8 cellular contexts compared by ENCODE assay signal in genomic region chr16:85552980-85553435, GRCh38.
DNase-seq lines count a peak whose midpoint lies in the region; ATAC-seq and TF ChIP-seq lines count a peak whose summit lies in the region.

No MANE protein-coding gene starts in this region.

- DNase-seq in activated T-cell treated with anti-CD3 and anti-CD28 coated beads, Interleukin-2, amount 50 U/mL, for 24 hours: no peak
- DNase-seq in activated T-cell treated with anti-CD3 and anti-CD28 coated beads, Interleukin-2, amount 50 U/mL, for 1 hour: no peak
- DNase-seq in WTC11 (ENCODE audit: low spot score): no peak
- no peak for DNase-seq in testis
- DNase-seq in substantia nigra (lab: John Stamatoyannopoulos, UW): no peak
- DNase-seq in NK-92 (lab: John Stamatoyannopoulos, UW; ENCODE audit: unreplicated experiment): no peak

- H3K27me3 Mint-ChIP-seq in activated T-cell treated with anti-CD3 and anti-CD28 coated beads, Interleukin-2, amount 50 U/mL, for 24 hours: no peaks in the 10 kb centered on the region
- H3K27me3 Mint-ChIP-seq in WTC11 (ENCODE audit: low read depth): peaks cover 8% of the 10 kb centered on the region

- peaks cover 14% of the 10 kb centered on the region for H3K36me3 Mint-ChIP-seq in activated T-cell treated with anti-CD3 and anti-CD28 coated beads, Interleukin-2, amount 50 U/mL, for 24 hours (ENCODE audit: low read depth)
- no peaks in the 10 kb centered on the region for H3K36me3 Mint-ChIP-seq in WTC11

- TF ChIP-seq POLR2A in testis (IDR thresholded peaks at IDR 0.05): no peak

- H3K27ac ChIP-seq in iPS-20b (ENCODE audit: low read length): no peak overlapping the region
- H3K27ac ChIP-seq in testis: peak overlapping the region in 1 of 2 donors; percentile 84
- H3K27ac ChIP-seq in substantia nigra (ENCODE audit: low read depth, low read length, poor library complexity, severe bottlenecking): no peak overlapping the region

- peak overlapping the region; percentile 60; the same call in 1 of the 2 replicates for H3K9ac ChIP-seq in iPS-20b (ENCODE audit: low read depth, low read length)

- H3K4me3 ChIP-seq in iPS-20b (ENCODE audit: low read length): peak overlapping the region; percentile 87; the same call in 1 of the 2 replicates
- peak overlapping the region; percentile 71 to 80 for H3K4me3 ChIP-seq in testis

- H3K4me1 ChIP-seq in iPS-20b (ENCODE audit: insufficient read depth, low read length) (peaks cover 11% of the 10 kb centered on the region; the same call in 1 of the 2 replicates), testis (peaks cover 32% of the 10 kb centered on the region)

- H3K9me3 ChIP-seq in iPS-20b (ENCODE audit: insufficient read depth, low read depth, low read length): no peaks in the 10 kb centered on the region
- H3K9me3 ChIP-seq in testis: no peaks in the 10 kb centered on the region

- intact Hi-C loops in testis (cut with DNase I; ENCODE audit: low total_unique reads): no loop called here

- no peaks in the 10 kb centered on the region for H3K9me3 Mint-ChIP-seq in activated T-cell treated with anti-CD3 and anti-CD28 coated beads, Interleukin-2, amount 50 U/mL, for 24 hours
- no peaks in the 10 kb centered on the region for H3K9me3 Mint-ChIP-seq in WTC11

- ATAC-seq in WTC11: peak; percentile 45
- ATAC-seq in HG02870 (IDR thresholded peaks at IDR 0.05; ENCODE audit: unreplicated experiment): no peak

- peaks cover 17% of the 10 kb centered on the region; the same call in 1 of the 2 replicates for H3K27me3 ChIP-seq in iPS-20b (ENCODE audit: insufficient read depth, low read length)
- H3K27me3 ChIP-seq in testis: no peaks in the 10 kb centered on the region

- H3K4me3 Mint-ChIP-seq in activated T-cell treated with anti-CD3 and anti-CD28 coated beads, Interleukin-2, amount 50 U/mL, for 24 hours: peak overlapping the region; percentile 73
- H3K4me3 Mint-ChIP-seq in WTC11: peak overlapping the region; percentile 77

- CTCF ChIA-PET in WTC11 (lab: Charles Lee): interaction anchor here (0.6 to 6.3 kb wide), 38 partner anchors 11 to 308 kb away, joined by 3 to 160 read pairs (median 6); partner anchors contain the start of gene GSE1

- no peak for TF ChIP-seq CTCF in WTC11 (IDR thresholded peaks at IDR 0.05)
- TF ChIP-seq CTCF in testis (IDR thresholded peaks at IDR 0.05): no peak

- H3K4me1 Mint-ChIP-seq in activated T-cell treated with anti-CD3 and anti-CD28 coated beads, Interleukin-2, amount 50 U/mL, for 24 hours (ENCODE audit: low read depth): peaks cover 38% of the 10 kb centered on the region
- H3K4me1 Mint-ChIP-seq in WTC11: peaks cover 33% of the 10 kb centered on the region

- WGBS in testis, 2 donors: 4 to 12% methylated on average over 9 to 38 of the region's 43 CpGs

- H3K27ac Mint-ChIP-seq in activated T-cell treated with anti-CD3 and anti-CD28 coated beads, Interleukin-2, amount 50 U/mL, for 24 hours: peak overlapping the region; percentile 72
- peak overlapping the region; percentile 91 for H3K27ac Mint-ChIP-seq in WTC11

- no peaks in the 10 kb centered on the region for H3K36me3 ChIP-seq in iPS-20b (ENCODE audit: insufficient read depth, low read depth, low read length)
- H3K36me3 ChIP-seq in testis (ENCODE audit: low read depth, missing control alignments): no peaks in the 10 kb centered on the region

- POLR2A ChIA-PET in WTC11 (lab: Charles Lee): interaction anchor here (0.6 to 2.5 kb wide), 9 partner anchors 23 to 279 kb away, joined by 3 to 15 read pairs (median 3); partner anchors contain the start of gene GSE1

TF ChIP-seq in WTC11, 78 proteins besides CTCF, POLR2A, EP300 and RAD21:
- TF ChIP-seq FOXK1 (CRISPR knock-in tag; IDR thresholded peaks at IDR 0.05) (0 out of 2 replicates have a peak, but pooled peaks have one; percentile 22), PRDM15 (CRISPR knock-in tag; IDR thresholded peaks at IDR 0.05) (no peak), KAT7 (CRISPR knock-in tag; IDR thresholded peaks at IDR 0.05; ENCODE audit: borderline replicate concordance) (peak; percentile 69; the same call in 1 of the 2 replicates), HMGXB4 (CRISPR knock-in tag; IDR thresholded peaks at IDR 0.05) (0 out of 2 replicates have a peak, but pooled peaks have one; percentile 1)
